16 cellular contexts compared by ENCODE assay signal in genomic region chr14:89533136-89533535, GRCh38.
DNase-seq lines count a peak whose midpoint lies in the region; ATAC-seq and TF ChIP-seq lines count a peak whose summit lies in the region.
"Had no signal": no experiment of that assay in that cellular context is flagged by ENCODE, and none has a peak within 500 bp of the region (broad histone marks: within the 10 kb centered on the region; RNA-seq: fewer than 3 reads in every experiment).

No MANE protein-coding gene starts in this region.

- POLR2A ChIA-PET in CD4-positive, alpha-beta T cell (lab: Charles Lee): no interaction called here

- no peak for TF ChIP-seq EP300 in esophagus muscularis mucosa (IDR thresholded peaks at IDR 0.05)

- H3K4me1 ChIP-seq in GM23338 (ENCODE audit: insufficient read depth): peaks cover 33% of the 10 kb centered on the region
- peaks cover 15 to 42% (median 35%) of the 10 kb centered on the region in 4 donors for H3K4me1 ChIP-seq in esophagus muscularis mucosa
- H3K4me1 ChIP-seq: BE2C, Caco-2 had no signal

- H3K4me3 Mint-ChIP-seq in CD4-positive, alpha-beta T cell: no peak overlapping the region
- no peak overlapping the region for H3K4me3 Mint-ChIP-seq in GM23338
- no peak overlapping the region for H3K4me3 Mint-ChIP-seq in stimulated activated memory B cell treated with anti-CD40 and anti-IgM and Interleukin-4, amounts not matched to agents 10 μg/mL and 1 μg/mL and 100 μg/mL, for 72 hours
- H3K4me3 Mint-ChIP-seq: H9 had no signal

- H3K4me2 ChIP-seq in GM23338: no peak overlapping the region

- ATAC-seq in CD4-positive, alpha-beta T cell (ENCODE audit: poor library complexity): no peak
- ATAC-seq in GM23338 (peak; percentile 46), HG03196 (IDR thresholded peaks at IDR 0.05; ENCODE audit: unreplicated experiment) (no peak)
- ATAC-seq in stimulated activated memory B cell treated with anti-CD40 and anti-IgM and Interleukin-4, amounts not matched to agents 10 μg/mL and 1 μg/mL and 100 μg/mL, for 72 hours: no peak
- ATAC-seq: HepG2 had no signal

- peaks cover 60% of the 10 kb centered on the region for H3K36me3 Mint-ChIP-seq in CD4-positive, alpha-beta T cell (ENCODE audit: low read depth)
- peaks cover 38% of the 10 kb centered on the region for H3K36me3 Mint-ChIP-seq in GM23338 (ENCODE audit: low read depth)
- peaks cover 25% of the 10 kb centered on the region for H3K36me3 Mint-ChIP-seq in stimulated activated memory B cell treated with anti-CD40 and anti-IgM and Interleukin-4, amounts not matched to agents 10 μg/mL and 1 μg/mL and 100 μg/mL, for 72 hours

- no peaks in the 10 kb centered on the region for H3K9me3 ChIP-seq in CD4-positive, alpha-beta T cell (ENCODE audit: control insufficient read depth, low read length)
- no peaks in the 10 kb centered on the region for H3K9me3 ChIP-seq in esophagus muscularis mucosa
- H3K9me3 ChIP-seq: BE2C, Caco-2 had no signal

- 0 out of 2 replicates have a peak, but pooled peaks cover 3% of the 10 kb centered on the region for H4K20me1 ChIP-seq in GM23338 (replicated peaks; ENCODE audit: insufficient read depth)

- TF ChIP-seq CTCF in CD4-positive, alpha-beta T cell (IDR thresholded peaks at IDR 0.05): no peak
- TF ChIP-seq CTCF in GM23338 (conservative IDR thresholded peaks at IDR 0.05; ENCODE audit: low read depth in 2 of 2) (no peak), esophagus muscularis mucosa (IDR thresholded peaks at IDR 0.05) (no peak)

- H3K4me3 ChIP-seq in GM23338 (no peak overlapping the region), esophagus muscularis mucosa (no peak overlapping the region)

- H2AFZ ChIP-seq in GM23338: no peak overlapping the region

- H3K4me1 Mint-ChIP-seq in CD4-positive, alpha-beta T cell (ENCODE audit: low read depth): peaks cover 48% of the 10 kb centered on the region
- peaks cover 37% of the 10 kb centered on the region for H3K4me1 Mint-ChIP-seq in GM23338
- peaks cover 38% of the 10 kb centered on the region for H3K4me1 Mint-ChIP-seq in stimulated activated memory B cell treated with anti-CD40 and anti-IgM and Interleukin-4, amounts not matched to agents 10 μg/mL and 1 μg/mL and 100 μg/mL, for 72 hours

- H3K27me3 Mint-ChIP-seq in CD4-positive, alpha-beta T cell: no peaks in the 10 kb centered on the region
- H3K27me3 Mint-ChIP-seq in GM23338 (ENCODE audit: insufficient read depth, low read depth, poor library complexity): peaks cover 9% of the 10 kb centered on the region
- H3K27me3 Mint-ChIP-seq in stimulated activated memory B cell treated with anti-CD40 and anti-IgM and Interleukin-4, amounts not matched to agents 10 μg/mL and 1 μg/mL and 100 μg/mL, for 72 hours: no peaks in the 10 kb centered on the region
- H3K27me3 Mint-ChIP-seq: CD4-positive, CD25-positive, alpha-beta regulatory T cell had no signal

- peak overlapping the region; percentile 3 for H3K27ac Mint-ChIP-seq in CD4-positive, alpha-beta T cell
- peak overlapping the region; percentile 47; the same call in 1 of the 2 replicates for H3K27ac Mint-ChIP-seq in GM23338
- H3K27ac Mint-ChIP-seq in stimulated activated memory B cell treated with anti-CD40 and anti-IgM and Interleukin-4, amounts not matched to agents 10 μg/mL and 1 μg/mL and 100 μg/mL, for 72 hours: peak overlapping the region; percentile 35

- no peak for DNase-seq in CD4-positive, alpha-beta T cell
- DNase-seq in GM23338 (ENCODE audit: low spot score) (no peak), esophagus muscularis mucosa (ENCODE audit: extremely low spot score) (peak; percentile 66)
- DNase-seq in activated CD4-positive, alpha-beta T cell treated with anti-CD3 and anti-CD28 coated beads for 1 hour: no peak
- DNase-seq: ACHN; BE2C; C1 segment of cervical spinal cord; Caco-2; CD4-positive, CD25-positive, alpha-beta regulatory T cell; DMS153; DMS79; GDM1; H9 had no signal

- H3K27ac ChIP-seq in CD4-positive, alpha-beta T cell (ENCODE audit: low read depth, low read length): no peak overlapping the region
- H3K27ac ChIP-seq in GM23338 (ENCODE audit: low read depth) (no peak overlapping the region), esophagus muscularis mucosa (replicated peaks in 1 of 4) (no peak overlapping the region)

- WGBS in esophagus muscularis mucosa: 98% methylated on average over 12 of the region's 12 CpGs

- no peak for TF ChIP-seq POLR2A in esophagus muscularis mucosa (IDR thresholded peaks at IDR 0.05; ENCODE audit: low read depth)

- intact Hi-C loops in CD4-positive, alpha-beta T cell (cut with DNase I, micrococcal nuclease): no loop called here
- intact Hi-C loops in esophagus muscularis mucosa (cut with DNase I): no loop called here

- peaks cover 2% of the 10 kb centered on the region for H3K9me3 Mint-ChIP-seq in CD4-positive, alpha-beta T cell
- H3K9me3 Mint-ChIP-seq in GM23338: peaks cover 12% of the 10 kb centered on the region
- peaks cover 3% of the 10 kb centered on the region for H3K9me3 Mint-ChIP-seq in stimulated activated memory B cell treated with anti-CD40 and anti-IgM and Interleukin-4, amounts not matched to agents 10 μg/mL and 1 μg/mL and 100 μg/mL, for 72 hours

- peaks cover 8% of the 10 kb centered on the region for H3K9me2 ChIP-seq in GM23338 (ENCODE audit: insufficient read depth)

- H3F3A ChIP-seq in GM23338 (replicated peaks; ENCODE audit: low read depth): 0 out of 2 replicates have a peak, but pooled peaks cover 3% of the 10 kb centered on the region

- no peaks in the 10 kb centered on the region for H3K36me3 ChIP-seq in GM23338 (ENCODE audit: insufficient read depth)
- no peaks in the 10 kb centered on the region for H3K36me3 ChIP-seq in esophagus muscularis mucosa
- H3K36me3 ChIP-seq: BE2C had no signal

- CTCF ChIA-PET in CD4-positive, alpha-beta T cell (lab: Charles Lee): no interaction called here

- H3K27me3 ChIP-seq in CD4-positive, alpha-beta T cell (ENCODE audit: control insufficient read depth, insufficient read depth, low read length): no peaks in the 10 kb centered on the region
- no peaks in the 10 kb centered on the region for H3K27me3 ChIP-seq in GM23338 (ENCODE audit: insufficient read depth)
- H3K27me3 ChIP-seq in esophagus muscularis mucosa: no peaks in the 10 kb centered on the region
- H3K27me3 ChIP-seq: BE2C had no signal

- H3K79me2 ChIP-seq in GM23338 (replicated peaks; ENCODE audit: insufficient read depth): peaks cover 85% of the 10 kb centered on the region

TF ChIP-seq in GM23338, 12 proteins besides CTCF, POLR2A, EP300 and RAD21 (continues in another document):
- TF ChIP-seq ETS1 (IDR thresholded peaks at IDR 0.05): no peak
- TF ChIP-seq, protein P1, sequence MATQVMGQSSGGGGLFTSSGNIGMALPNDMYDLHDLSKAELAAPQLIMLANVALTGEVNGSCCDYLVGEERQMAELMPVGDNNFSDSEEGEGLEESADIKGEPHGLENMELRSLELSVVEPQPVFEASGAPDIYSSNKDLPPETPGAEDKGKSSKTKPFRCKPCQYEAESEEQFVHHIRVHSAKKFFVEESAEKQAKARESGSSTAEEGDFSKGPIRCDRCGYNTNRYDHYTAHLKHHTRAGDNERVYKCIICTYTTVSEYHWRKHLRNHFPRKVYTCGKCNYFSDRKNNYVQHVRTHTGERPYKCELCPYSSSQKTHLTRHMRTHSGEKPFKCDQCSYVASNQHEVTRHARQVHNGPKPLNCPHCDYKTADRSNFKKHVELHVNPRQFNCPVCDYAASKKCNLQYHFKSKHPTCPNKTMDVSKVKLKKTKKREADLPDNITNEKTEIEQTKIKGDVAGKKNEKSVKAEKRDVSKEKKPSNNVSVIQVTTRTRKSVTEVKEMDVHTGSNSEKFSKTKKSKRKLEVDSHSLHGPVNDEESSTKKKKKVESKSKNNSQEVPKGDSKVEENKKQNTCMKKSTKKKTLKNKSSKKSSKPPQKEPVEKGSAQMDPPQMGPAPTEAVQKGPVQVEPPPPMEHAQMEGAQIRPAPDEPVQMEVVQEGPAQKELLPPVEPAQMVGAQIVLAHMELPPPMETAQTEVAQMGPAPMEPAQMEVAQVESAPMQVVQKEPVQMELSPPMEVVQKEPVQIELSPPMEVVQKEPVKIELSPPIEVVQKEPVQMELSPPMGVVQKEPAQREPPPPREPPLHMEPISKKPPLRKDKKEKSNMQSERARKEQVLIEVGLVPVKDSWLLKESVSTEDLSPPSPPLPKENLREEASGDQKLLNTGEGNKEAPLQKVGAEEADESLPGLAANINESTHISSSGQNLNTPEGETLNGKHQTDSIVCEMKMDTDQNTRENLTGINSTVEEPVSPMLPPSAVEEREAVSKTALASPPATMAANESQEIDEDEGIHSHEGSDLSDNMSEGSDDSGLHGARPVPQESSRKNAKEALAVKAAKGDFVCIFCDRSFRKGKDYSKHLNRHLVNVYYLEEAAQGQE (IDR thresholded peaks at IDR 0.05; ENCODE audit: unreplicated experiment): no peak
- TF ChIP-seq POLR2AphosphoS5 (IDR thresholded peaks at IDR 0.05; ENCODE audit: low read depth): no peak
- TF ChIP-seq NANOG (IDR thresholded peaks at IDR 0.05; ENCODE audit: borderline replicate concordance): no peak
